39 cellular contexts compared by ENCODE assay signal in the genomic region with DNA sequence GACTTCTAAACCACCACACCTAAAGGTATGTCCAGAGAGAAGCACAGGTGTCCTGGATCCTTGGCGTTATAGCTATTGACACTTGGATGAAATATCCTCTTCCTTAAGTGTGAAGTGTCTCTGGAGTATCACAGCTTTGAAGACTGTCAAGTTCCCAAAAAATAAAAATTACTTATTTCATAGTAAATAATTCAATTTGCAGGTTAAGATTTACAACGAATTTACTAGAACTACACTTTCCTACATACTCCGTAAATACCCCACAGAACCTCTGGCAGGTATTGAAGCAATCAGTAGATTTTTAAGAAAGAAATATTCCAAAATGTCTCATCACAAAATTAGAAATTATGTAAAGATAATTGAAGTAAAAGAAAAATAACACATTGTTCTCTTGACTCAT.
"Had no signal": no experiment of that assay in that cellular context is flagged by ENCODE, and none has a peak within 500 bp of the region (broad histone marks: within the 10 kb centered on the region; RNA-seq: fewer than 3 reads in every experiment).

No MANE protein-coding gene starts in this region.

- FAIRE-seq: astrocyte, bronchial epithelial cell had no signal

- H3K27ac Mint-ChIP-seq: activated naive CD4-positive, alpha-beta T cell treated with anti-CD3 and anti-CD28 coated beads for 36 hours; activated naive CD4-positive, alpha-beta T cell treated with anti-CD3 and anti-CD28 coated beads, Interleukin-2, amount 10 ng/mL, durations not matched to agents 7 days and 5 days; activated naive CD4-positive, alpha-beta T cell treated with anti-CD3 and anti-CD28 coated beads, Interleukin-2, amount 50 U/mL, for 24 hours; activated naive CD4-positive, alpha-beta T cell treated with anti-CD3 and anti-CD28 coated beads, Interleukin-2, amount 50 U/mL, for 72 hours; activated naive CD8-positive, alpha-beta T cell; activated naive CD8-positive, alpha-beta T cell treated with anti-CD3 and anti-CD28 coated beads for 36 hours; activated naive CD8-positive, alpha-beta T cell treated with anti-CD3 and anti-CD28 coated beads, Interleukin-2, amount 10 ng/mL, durations not matched to agents 7 days and 5 days; activated naive CD8-positive, alpha-beta T cell treated with anti-CD3 and anti-CD28 coated beads, Interleukin-2, amount 50 U/mL, for 24 hours; activated T-cell treated with anti-CD3 and anti-CD28 coated beads, Interleukin-2, amount 50 U/mL, for 24 hours; activated T-cell treated with anti-CD3 and anti-CD28 coated beads, Interleukin-2, amount 50 U/mL, for 72 hours; activated T-helper 1 cell treated with anti-CD3 and anti-CD28 coated beads, Interleukin-12 subunit alpha, Interleukin-12 subunit beta, Interleukin-2, Interleukin-4 antibody, amounts not matched to agents 30 ng/mL and 10 ng/mL and 1 ng/mL, durations not matched to agents 14 hours and 24 hours and 36 hours; activated T-helper 17 cell treated with anti-CD3 and anti-CD28 coated beads, Interleukin-2, amount 50 U/mL, for 72 hours; activated T-helper 2 cell treated with anti-CD3 and anti-CD28 coated beads, Interferon-gamma antibody, Interleukin-2, Interleukin-4, amounts not matched to agents 10 μg/mL and 5 μg/mL and 100 μg/mL, durations not matched to agents 14 hours and 24 hours and 36 hours; brain had no signal

- H3K36me3 ChIP-seq: adrenal gland, ascending aorta, brain microvascular endothelial cell, breast epithelium, cardiac muscle cell had no signal

- ATAC-seq: activated naive CD4-positive, alpha-beta T cell treated with anti-CD3 and anti-CD28 coated beads, Interleukin-2, amount 50 U/mL, for 72 hours; activated naive CD8-positive, alpha-beta T cell treated with anti-CD3 and anti-CD28 coated beads, Interleukin-2, amount 50 U/mL, for 24 hours; activated T-cell treated with anti-CD3 and anti-CD28 coated beads, Interleukin-2, amount 50 U/mL, for 4 hours; activated T-cell treated with anti-CD3 and anti-CD28 coated beads, Interleukin-2, amount 50 U/mL, for 72 hours; activated T-helper 17 cell treated with anti-CD3 and anti-CD28 coated beads, Interleukin-2, amount 50 U/mL, for 72 hours; body of pancreas had no signal

- H3K4me1 Mint-ChIP-seq: activated naive CD4-positive, alpha-beta T cell treated with anti-CD3 and anti-CD28 coated beads, Interleukin-2, amount 10 ng/mL, durations not matched to agents 7 days and 5 days; activated naive CD4-positive, alpha-beta T cell treated with anti-CD3 and anti-CD28 coated beads, Interleukin-2, amount 50 U/mL, for 24 hours; activated naive CD8-positive, alpha-beta T cell treated with anti-CD3 and anti-CD28 coated beads for 36 hours; activated naive CD8-positive, alpha-beta T cell treated with anti-CD3 and anti-CD28 coated beads, Interleukin-2, amount 10 ng/mL, durations not matched to agents 7 days and 5 days; activated naive CD8-positive, alpha-beta T cell treated with anti-CD3 and anti-CD28 coated beads, Interleukin-2, amount 50 U/mL, for 24 hours; activated T-helper 17 cell treated with anti-CD3 and anti-CD28 coated beads, Interleukin-2, amount 50 U/mL, for 72 hours; brain; central memory CD8-positive, alpha-beta T cell had no signal

- DNase-seq: activated effector memory CD4-positive, alpha-beta T cell treated with anti-CD3 and anti-CD28 coated beads, Interleukin-2, amount 50 U/mL, for 16 hours; activated effector memory CD4-positive, alpha-beta T cell treated with Interleukin-2 at 50 U/mL for 16 hours; activated gamma-delta T cell; activated gamma-delta T cell treated with Interleukin-2 at 50 U/mL for 16 hours; activated naive CD4-positive, alpha-beta T cell; activated naive CD4-positive, alpha-beta T cell treated with anti-CD3 and anti-CD28 coated beads for 36 hours; activated naive CD4-positive, alpha-beta T cell treated with anti-CD3 and anti-CD28 coated beads, Interleukin-2, amount 10 ng/mL, durations not matched to agents 7 days and 5 days; activated naive CD4-positive, alpha-beta T cell treated with anti-CD3 and anti-CD28 coated beads, Interleukin-2, amount 50 U/mL, for 16 hours; activated naive CD4-positive, alpha-beta T cell treated with Interleukin-2 at 50 U/mL for 16 hours; activated naive CD8-positive, alpha-beta T cell treated with anti-CD3 and anti-CD28 coated beads for 36 hours; activated naive CD8-positive, alpha-beta T cell treated with anti-CD3 and anti-CD28 coated beads, Interleukin-2, amount 10 ng/mL, durations not matched to agents 7 days and 5 days; activated naive CD8-positive, alpha-beta T cell treated with anti-CD3 and anti-CD28 coated beads, Interleukin-2, amount 50 U/mL, for 24 hours; activated T-cell treated with anti-CD3 and anti-CD28 coated beads, Interleukin-2, amount 50 U/mL, for 1 hour; activated T-cell treated with anti-CD3 and anti-CD28 coated beads, Interleukin-2, amount 50 U/mL, for 24 hours; activated T-cell treated with anti-CD3 and anti-CD28 coated beads, Interleukin-2, amount 50 U/mL, for 4 hours; activated T-cell treated with anti-CD3 and anti-CD28 coated beads, Interleukin-2, amount 50 U/mL, for 48 hours; activated T-cell treated with anti-CD3 and anti-CD28 coated beads, Interleukin-2, amount 50 U/mL, for 72 hours; adrenal gland; amniotic stem cell; amygdala; anterior cingulate cortex; aorta; body of pancreas; brain microvascular endothelial cell; central memory CD4-positive, alpha-beta T cell; cerebellar nuclear complex had no signal

- H3K9me3 ChIP-seq: adrenal gland, ascending aorta, body of pancreas, breast epithelium had no signal

- H3K36me3 Mint-ChIP-seq: activated naive CD4-positive, alpha-beta T cell treated with anti-CD3 and anti-CD28 coated beads, Interleukin-2, amount 10 ng/mL, durations not matched to agents 7 days and 5 days; activated naive CD4-positive, alpha-beta T cell treated with anti-CD3 and anti-CD28 coated beads, Interleukin-2, amount 50 U/mL, for 24 hours; activated naive CD8-positive, alpha-beta T cell; activated naive CD8-positive, alpha-beta T cell treated with anti-CD3 and anti-CD28 coated beads, Interleukin-2, amount 10 ng/mL, durations not matched to agents 7 days and 5 days; brain had no signal

- H3K9me3 Mint-ChIP-seq: activated naive CD4-positive, alpha-beta T cell treated with anti-CD3 and anti-CD28 coated beads for 36 hours; activated naive CD4-positive, alpha-beta T cell treated with anti-CD3 and anti-CD28 coated beads, Interleukin-2, amount 10 ng/mL, durations not matched to agents 7 days and 5 days; activated naive CD4-positive, alpha-beta T cell treated with anti-CD3 and anti-CD28 coated beads, Interleukin-2, amount 50 U/mL, for 72 hours; activated naive CD8-positive, alpha-beta T cell treated with anti-CD3 and anti-CD28 coated beads for 36 hours; activated naive CD8-positive, alpha-beta T cell treated with anti-CD3 and anti-CD28 coated beads, Interleukin-2, amount 10 ng/mL, durations not matched to agents 7 days and 5 days; activated naive CD8-positive, alpha-beta T cell treated with anti-CD3 and anti-CD28 coated beads, Interleukin-2, amount 50 U/mL, for 24 hours; activated T-cell treated with anti-CD3 and anti-CD28 coated beads, Interleukin-2, amount 50 U/mL, for 24 hours; activated T-cell treated with anti-CD3 and anti-CD28 coated beads, Interleukin-2, amount 50 U/mL, for 4 hours; activated T-cell treated with anti-CD3 and anti-CD28 coated beads, Interleukin-2, amount 50 U/mL, for 72 hours; activated T-helper 1 cell treated with anti-CD3 and anti-CD28 coated beads, Interleukin-12 subunit alpha, Interleukin-12 subunit beta, Interleukin-2, Interleukin-4 antibody, amounts not matched to agents 30 ng/mL and 10 ng/mL and 1 ng/mL, durations not matched to agents 14 hours and 24 hours and 36 hours; activated T-helper 2 cell treated with anti-CD3 and anti-CD28 coated beads, Interferon-gamma antibody, Interleukin-2, Interleukin-4, amounts not matched to agents 10 μg/mL and 5 μg/mL and 100 μg/mL, durations not matched to agents 14 hours and 24 hours and 36 hours; brain; central memory CD8-positive, alpha-beta T cell had no signal

- H3K27me3 ChIP-seq: adrenal gland, ascending aorta, body of pancreas, brain microvascular endothelial cell, breast epithelium, cardiac muscle cell had no signal

- H3K4me3 ChIP-seq: adrenal gland, ascending aorta, body of pancreas, breast epithelium, cardiac muscle cell had no signal

- H3K4me3 Mint-ChIP-seq: activated naive CD4-positive, alpha-beta T cell treated with anti-CD3 and anti-CD28 coated beads for 36 hours; activated naive CD4-positive, alpha-beta T cell treated with anti-CD3 and anti-CD28 coated beads, Interleukin-2, amount 10 ng/mL, durations not matched to agents 7 days and 5 days; activated naive CD4-positive, alpha-beta T cell treated with anti-CD3 and anti-CD28 coated beads, Interleukin-2, amount 50 U/mL, for 24 hours; activated naive CD8-positive, alpha-beta T cell; activated naive CD8-positive, alpha-beta T cell treated with anti-CD3 and anti-CD28 coated beads for 36 hours; activated naive CD8-positive, alpha-beta T cell treated with anti-CD3 and anti-CD28 coated beads, Interleukin-2, amount 10 ng/mL, durations not matched to agents 7 days and 5 days; activated naive CD8-positive, alpha-beta T cell treated with anti-CD3 and anti-CD28 coated beads, Interleukin-2, amount 50 U/mL, for 24 hours; activated T-cell treated with anti-CD3 and anti-CD28 coated beads, Interleukin-2, amount 50 U/mL, for 24 hours; activated T-cell treated with anti-CD3 and anti-CD28 coated beads, Interleukin-2, amount 50 U/mL, for 4 hours; activated T-cell treated with anti-CD3 and anti-CD28 coated beads, Interleukin-2, amount 50 U/mL, for 72 hours; activated T-helper 1 cell treated with anti-CD3 and anti-CD28 coated beads, Interleukin-12 subunit alpha, Interleukin-12 subunit beta, Interleukin-2, Interleukin-4 antibody, amounts not matched to agents 30 ng/mL and 10 ng/mL and 1 ng/mL, durations not matched to agents 14 hours and 24 hours and 36 hours; activated T-helper 17 cell treated with anti-CD3 and anti-CD28 coated beads, Interleukin-2, amount 50 U/mL, for 72 hours; brain; central memory CD8-positive, alpha-beta T cell had no signal

- H3K4me1 ChIP-seq: adrenal gland, ascending aorta, body of pancreas, breast epithelium had no signal

- H3K27ac ChIP-seq: adrenal gland, ascending aorta, body of pancreas, brain microvascular endothelial cell, breast epithelium, cardiac muscle cell had no signal
